In the genomic region with DNA sequence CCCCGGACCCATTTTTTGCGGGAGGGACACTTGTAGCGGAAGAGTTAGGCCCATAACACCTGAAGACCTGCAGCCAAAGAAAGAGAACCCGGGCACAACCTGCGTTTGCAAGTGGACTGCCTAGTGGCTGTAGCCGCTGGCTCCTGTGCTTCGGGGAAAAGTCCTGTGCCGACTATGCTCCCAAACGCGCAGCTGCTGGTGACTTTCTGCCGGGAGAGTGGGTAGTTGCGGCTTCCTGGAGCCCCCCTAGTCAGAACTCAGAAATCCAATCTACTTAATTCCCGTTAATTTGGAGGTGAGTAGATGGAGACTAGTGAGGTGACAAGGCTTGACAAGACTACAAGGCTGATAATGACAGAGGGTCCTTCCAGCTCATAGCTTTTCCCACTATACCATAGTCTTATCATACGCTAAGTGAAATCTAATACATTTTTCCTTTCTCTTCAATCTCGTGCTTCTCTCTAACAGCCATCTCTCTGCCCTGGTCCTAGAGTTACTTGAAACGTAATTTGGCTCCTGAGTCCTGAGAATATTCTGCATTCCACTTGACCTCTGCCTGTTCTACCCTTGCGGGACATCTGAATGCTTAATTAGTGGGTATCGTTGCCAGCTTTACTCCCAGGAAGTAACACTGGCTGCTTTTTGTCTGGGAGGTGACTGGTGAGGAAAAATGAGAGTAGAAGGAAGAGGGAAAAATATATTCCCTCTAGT, we compare ENCODE assay signal across 7 cellular contexts. TPM values are rescaled to one million over a fixed set of nuclear protein-coding genes. Genes with fewer than 3 reads are reported as not detected.
A peak's percentile ranks its signal among the peaks of the same experiment; 100 is the strongest.
DNase-seq lines count a peak whose midpoint lies in the region; ATAC-seq and TF ChIP-seq lines count a peak whose summit lies in the region.

No MANE protein-coding gene starts in this region.

- H3K4me1 ChIP-seq in PC-3 (ENCODE audit: insufficient read depth, low read length) (peaks cover 11% of the 10 kb centered on the region; the same call in 1 of the 2 replicates), mammary epithelial cell (ENCODE audit: insufficient read depth, low read length) (no peaks in the 10 kb centered on the region)

- intact Hi-C loops in PC-3 (cut with micrococcal nuclease) (loop anchor here (1.0 to 5.0 kb wide), 3 partner anchors 50 to 113 kb away; partner anchors contain the start of gene AKAP5), mammary epithelial cell (cut with micrococcal nuclease) (loop anchor here (5.0 kb wide), 2 partner anchors 46 to 114 kb away; partner anchors contain the start of genes ZBTB1 and ZBTB25)

- H3K36me3 ChIP-seq in PC-3 (ENCODE audit: low read depth, low read length) (peaks cover 12% of the 10 kb centered on the region), mammary epithelial cell (ENCODE audit: insufficient read depth, low read length) (peaks cover 10% of the 10 kb centered on the region), kidney epithelial cell (ENCODE audit: control insufficient read depth, insufficient read depth, low read length) (no peaks in the 10 kb centered on the region)

- H3K4me3 ChIP-seq in PC-3 (ENCODE audit: low read length), result peak overlapping the region; percentile 80
- H3K4me3 ChIP-seq in mammary epithelial cell (replicated peaks in 1 of 3; ENCODE audit: insufficient read depth in 1 of 3, low read depth in 2 of 3, low read length in 3 of 3), result peak overlapping the region; percentile 69 to 92 (median 88)
- H3K4me3 ChIP-seq in kidney epithelial cell (ENCODE audit: low read depth, low read length), result peak overlapping the region; percentile 76

- POLR2A ChIA-PET in PC-3 (lab: Charles Lee; ENCODE audit: unreplicated experiment), result interaction anchor here (0.5 to 1.0 kb wide), 5 partner anchors 33 to 536 kb away, joined by 3 to 20 read pairs (median 7); no protein-coding TSS in a partner anchor

- H3K79me2 ChIP-seq in PC-3 (ENCODE audit: low read length) (peaks cover 67% of the 10 kb centered on the region), mammary epithelial cell (ENCODE audit: insufficient read depth, low read length) (peaks cover 61% of the 10 kb centered on the region)

- H2AFZ ChIP-seq in PC-3 (ENCODE audit: low read length), result peak overlapping the region; percentile 82
- peak overlapping the region; percentile 100 for H2AFZ ChIP-seq in mammary epithelial cell (ENCODE audit: low read depth, low read length)

- DNase-seq in GM04504 (ENCODE audit: low read depth) (peak; percentile 12), PC-3 (peak; percentile 27), mammary epithelial cell (peak; percentile 20), kidney epithelial cell (ENCODE audit: low read depth) (no peak), UCSD-AML1 (lab: John Stamatoyannopoulos, UW; ENCODE audit: unreplicated experiment) (no peak)
- DNase-seq in stimulated activated CD8-positive, alpha-beta memory T cell treated with anti-CD3 and anti-CD28 coated beads, Interleukin-15, amount 100 ng/mL, for 1 hour (ENCODE audit: low read depth), result peak; percentile 10

- CTCF ChIA-PET in PC-3 (lab: Charles Lee), result interaction anchor here (0.6 to 0.9 kb wide), 2 partner anchors 41 to 508 kb away, joined by 5 read pairs; no protein-coding TSS in a partner anchor
- CTCF ChIA-PET in mammary epithelial cell (lab: Charles Lee; ENCODE audit: low non-redundant PET), result interaction anchor here (0.6 to 0.7 kb wide), 2 partner anchors 83 to 89 kb away, joined by 7 to 12 read pairs; no protein-coding TSS in a partner anchor

- H3K4me2 ChIP-seq in PC-3 (ENCODE audit: low read length) (peak overlapping the region; percentile 93), mammary epithelial cell (ENCODE audit: insufficient read depth, low read depth, low read length) (peak overlapping the region; percentile 86)

- H3K9me3 ChIP-seq in PC-3 (ENCODE audit: low read length) (no peaks in the 10 kb centered on the region), mammary epithelial cell (replicated peaks; ENCODE audit: insufficient read depth, low read length) (no peaks in the 10 kb centered on the region)

- no peaks in the 10 kb centered on the region for H3K9me2 ChIP-seq in PC-3 (replicated peaks; ENCODE audit: low read length)

- BruUV-seq in PC-3 (replicated peaks; lab: Mats Ljungman, UMichigan) (TSS peak; percentile 82), mammary epithelial cell (replicated peaks; lab: Mats Ljungman, UMichigan) (TSS peak; percentile 67)

- no peaks in the 10 kb centered on the region for H3F3A ChIP-seq in PC-3 (ENCODE audit: low read length, unreplicated experiment)

- H3K9ac ChIP-seq in PC-3 (ENCODE audit: low read length) (peak overlapping the region; percentile 92), mammary epithelial cell (ENCODE audit: insufficient read depth, low read length) (peak overlapping the region; percentile 91)

- H3K27ac ChIP-seq in PC-3 (ENCODE audit: low read length), result peak overlapping the region; percentile 41
- peak overlapping the region; percentile 75 for H3K27ac ChIP-seq in mammary epithelial cell (ENCODE audit: insufficient read depth, low read depth, low read length)

- dilution Hi-C loops in mammary epithelial cell (cut with HindIII; ENCODE audit: low sequenced_read_pairs), result no loop called here

- peak; percentile 3 for ATAC-seq in HG03060 (IDR thresholded peaks at IDR 0.05; ENCODE audit: low read depth, unreplicated experiment)
- ATAC-seq in PC-3, result peak; percentile 27

- in situ Hi-C loops in mammary epithelial cell (cut with MboI; ENCODE audit: low sequenced_read_pairs in 2 of 2), result no loop called here

- H4K20me1 ChIP-seq in PC-3 (ENCODE audit: low read length), result no peaks in the 10 kb centered on the region
- no peaks in the 10 kb centered on the region for H4K20me1 ChIP-seq in mammary epithelial cell (ENCODE audit: insufficient read depth, low read length)

- under 1% methylated on average over 18 of the region's 18 CpGs for WGBS in mammary epithelial cell (ENCODE audit: low coverage, missing lambda C conversion rate)

- H3K27me3 ChIP-seq in PC-3 (ENCODE audit: low read length) (no peaks in the 10 kb centered on the region), mammary epithelial cell (ENCODE audit: insufficient read depth, low read length) (no peaks in the 10 kb centered on the region), kidney epithelial cell (ENCODE audit: control insufficient read depth, insufficient read depth, low read length) (no peaks in the 10 kb centered on the region)

- no peak for TF ChIP-seq CTCF in PC-3 (conservative IDR thresholded peaks at IDR 0.05; ENCODE audit: low read depth, low read length)
- TF ChIP-seq CTCF in mammary epithelial cell (conservative IDR thresholded peaks at IDR 0.05 in 1 of 2, IDR thresholded peaks at IDR 0.05 in 1 of 2; ENCODE audit: extremely low read depth in 1 of 2, insufficient read depth in 1 of 2, low read depth in 1 of 2, low read length in 2 of 2), result no peak
- no peak for TF ChIP-seq CTCF in kidney epithelial cell (IDR thresholded peaks at IDR 0.05; ENCODE audit: insufficient read depth, low read length, poor library complexity, severe bottlenecking)

RNA-seq across cellular contexts. Expression of gene MTHFD1, which starts 0.5 kb away (rescaled TPM):
- total RNA-seq in PC-3 (2014; rRNA removed), result 89.3 and 103 TPM in 2 replicates
- 100 to 1,000 TPM in 1 of 2 donors, 10 to 100 TPM in 1; 39.5 to 117 TPM for total RNA-seq in mammary epithelial cell
- polyA plus RNA-seq in mammary epithelial cell, result 70.7 TPM
- polyA minus RNA-seq in mammary epithelial cell, result 193 TPM
- total RNA-seq in kidney epithelial cell, result 44.2 and 44.4 TPM in 2 replicates

Comparison
In these comparisons a context has a peak if more than half of its experiments do, and no peak if none do; other contexts are left out.
1. DNase-seq: peak in GM04504 (single experiment), PC-3 (single experiment), mammary epithelial cell (single experiment) and stimulated activated CD8-positive, alpha-beta memory T cell treated with anti-CD3 and anti-CD28 coated beads, Interleukin-15, amount 100 ng/mL, for 1 hour (single experiment); none in kidney epithelial cell (single experiment) and UCSD-AML1 (single experiment).
2. Peak in every context shown above with its lines, with median percentiles within 50 percentile points of each other: H3K4me3 ChIP-seq.